Comparison of ENCODE assay signal across 22 cellular contexts in genomic region chr6:20532881-20533280, GRCh38. TPM values are rescaled to one million over a fixed set of nuclear protein-coding genes. Genes with fewer than 3 reads are reported as not detected.
A peak's percentile ranks its signal among the peaks of the same experiment; 100 is the strongest.
DNase-seq lines count a peak whose midpoint lies in the region; ATAC-seq and TF ChIP-seq lines count a peak whose summit lies in the region.
"Had no signal": no experiment of that assay in that cellular context is flagged by ENCODE, and none has a peak within 500 bp of the region (broad histone marks: within the 10 kb centered on the region; RNA-seq: fewer than 3 reads in every experiment).

No MANE protein-coding gene starts in this region.

- no peak overlapping the region for H3K14ac ChIP-seq in neuronal stem cell (ENCODE audit: low read length)

- H3K4me1 Mint-ChIP-seq in activated CD8-positive, alpha-beta memory T cell treated with anti-CD3 and anti-CD28 coated beads, Interleukin-2, amount 10 ng/mL, durations not matched to agents 7 days and 5 days = peaks cover 54% of the 10 kb centered on the region
- H3K4me1 Mint-ChIP-seq in IgD-negative memory B cell = peaks cover 15 to 33% (median 22%) of the 10 kb centered on the region in 3 donors
- peaks cover 36% of the 10 kb centered on the region for H3K4me1 Mint-ChIP-seq in brain

- no peak overlapping the region for H3K18ac ChIP-seq in neuronal stem cell (ENCODE audit: low read length)

- peak overlapping the region; percentile 33 for H2AFZ ChIP-seq in neuronal stem cell (ENCODE audit: low read length)

- H3K4me3 ChIP-seq in neuronal stem cell (ENCODE audit: low read length in 2 of 2) (no peak overlapping the region), right cardiac atrium (ENCODE audit: low read length) (no peak overlapping the region)
- H3K4me3 ChIP-seq: HAP-1, MG63 had no signal

- peaks cover 2% of the 10 kb centered on the region for H3K79me1 ChIP-seq in neuronal stem cell (ENCODE audit: low read depth, low read length)

- CTCF ChIA-PET in activated CD8-positive, alpha-beta memory T cell treated with anti-CD3 and anti-CD28 coated beads, Interleukin-2, amount 10 ng/mL, durations not matched to agents 7 days and 5 days (lab: Charles Lee) = interaction anchor here (1.3 to 1.8 kb wide), 2 partner anchors 129 to 440 kb away, joined by 3 to 7 read pairs; no protein-coding TSS in a partner anchor

- no peaks in the 10 kb centered on the region for H3K9me3 Mint-ChIP-seq in activated CD8-positive, alpha-beta memory T cell treated with anti-CD3 and anti-CD28 coated beads, Interleukin-2, amount 10 ng/mL, durations not matched to agents 7 days and 5 days (ENCODE audit: low read depth)
- H3K9me3 Mint-ChIP-seq in IgD-negative memory B cell (no peaks in the 10 kb centered on the region), brain (peaks cover 0 to 6% (median 0%) of the 10 kb centered on the region in 5 experiments)
- H3K9me3 Mint-ChIP-seq: GM23338 had no signal

- ATAC-seq in activated CD8-positive, alpha-beta memory T cell treated with anti-CD3 and anti-CD28 coated beads, Interleukin-2, amount 10 ng/mL, durations not matched to agents 7 days and 5 days = no peak
- no peak for ATAC-seq in HG02852 (IDR thresholded peaks at IDR 0.05; ENCODE audit: unreplicated experiment)
- no peak for ATAC-seq in right cardiac atrium
- ATAC-seq: GM23338 had no signal

- no peak overlapping the region for H2BK5ac ChIP-seq in neuronal stem cell (ENCODE audit: low read length)

- no CpG with 5 or more reads among the region's 1 CpG for WGBS in neuronal stem cell (ENCODE audit: extremely low coverage in 2 of 2, insufficient read length in 2 of 2, insufficient replicate concordance in 1 of 2), 2 donors
- WGBS in right cardiac atrium = 97% methylated on average over 1 of the region's 1 CpG

- peaks cover 19% of the 10 kb centered on the region for H3K36me3 Mint-ChIP-seq in activated CD8-positive, alpha-beta memory T cell treated with anti-CD3 and anti-CD28 coated beads, Interleukin-2, amount 10 ng/mL, durations not matched to agents 7 days and 5 days
- H3K36me3 Mint-ChIP-seq in IgD-negative memory B cell (no peaks in the 10 kb centered on the region), brain (peaks cover 5% of the 10 kb centered on the region)

- H3K4me2 ChIP-seq in neuronal stem cell (ENCODE audit: insufficient read depth, low read length, poor library complexity, severe bottlenecking) = no peak overlapping the region

- H2BK15ac ChIP-seq in neuronal stem cell (ENCODE audit: low read length) = no peak overlapping the region

- no peak for DNase-seq in activated CD8-positive, alpha-beta memory T cell treated with anti-CD3 and anti-CD28 coated beads, Interleukin-2, amount 10 ng/mL, durations not matched to agents 7 days and 5 days
- DNase-seq in activated CD8-positive, alpha-beta memory T cell treated with anti-CD3 and anti-CD28 coated beads, Interleukin-2, amount 50 U/mL, for 4 hours = no peak
- DNase-seq in neuronal stem cell (ENCODE audit: low spot score) (no peak), right cardiac atrium (no peak)
- DNase-seq: DMS53, EL, GF-D8, Kasumi-1, MG63, NCI-H1417 treated with DMSO at 0.1 percent for 48 hours, NCI-H187, NCI-H446, NCI-H526, OCI-M1, SJCRH30 had no signal

- no peak overlapping the region for H4K8ac ChIP-seq in neuronal stem cell (ENCODE audit: low read depth, low read length)

- H2BK120ac ChIP-seq in neuronal stem cell (ENCODE audit: low read depth, low read length) = no peak overlapping the region

- no peak overlapping the region for H4K91ac ChIP-seq in neuronal stem cell (ENCODE audit: low read depth, low read length, poor library complexity)

- H3K27me3 ChIP-seq in neuronal stem cell (ENCODE audit: control insufficient read depth in 3 of 3, insufficient read depth in 3 of 3, low read depth in 1 of 3, low read length in 3 of 3) = no peaks in the 10 kb centered on the region
- no peaks in the 10 kb centered on the region for H3K27me3 ChIP-seq in right cardiac atrium (ENCODE audit: control insufficient read depth, insufficient read depth)
- H3K27me3 ChIP-seq: MG63, SJCRH30 had no signal

- H3K4me1 ChIP-seq in neuronal stem cell (ENCODE audit: control insufficient read depth in 2 of 2, insufficient read depth in 1 of 2, low read depth in 1 of 2, low read length in 2 of 2) (peaks cover 0 to 4% of the 10 kb centered on the region in 2 donors), right cardiac atrium (ENCODE audit: control insufficient read depth, insufficient read depth, low read length) (no peaks in the 10 kb centered on the region)

- no peak overlapping the region for H2AK5ac ChIP-seq in neuronal stem cell (ENCODE audit: low read depth, low read length)

- peaks cover 3% of the 10 kb centered on the region for H3K27me3 Mint-ChIP-seq in activated CD8-positive, alpha-beta memory T cell treated with anti-CD3 and anti-CD28 coated beads, Interleukin-2, amount 10 ng/mL, durations not matched to agents 7 days and 5 days
- H3K27me3 Mint-ChIP-seq in IgD-negative memory B cell (peaks cover 2% of the 10 kb centered on the region), brain (peaks cover 11% of the 10 kb centered on the region)
- H3K27me3 Mint-ChIP-seq: B cell had no signal

- TF ChIP-seq CTCF in brain (conservative IDR thresholded peaks at IDR 0.05) = no peak

- H3K4me3 Mint-ChIP-seq in activated CD8-positive, alpha-beta memory T cell treated with anti-CD3 and anti-CD28 coated beads, Interleukin-2, amount 10 ng/mL, durations not matched to agents 7 days and 5 days = no peak overlapping the region
- peak overlapping the region in 1 of 4 donors; percentile 71 for H3K4me3 Mint-ChIP-seq in IgD-negative memory B cell
- H3K4me3 Mint-ChIP-seq in brain = peak overlapping the region in 3 of 5 experiments; percentile 9 to 33 (median 11)
- H3K4me3 Mint-ChIP-seq: CD14-positive monocyte had no signal

- intact Hi-C loops in right cardiac atrium (cut with DNase I) = loop anchor here in 2 of 4 donors (5.0 to 10.0 kb wide), 2 partner anchors 131 to 438 kb away; partner anchors contain the start of gene E2F3 (in 1 of the 2)

- H3K36me3 ChIP-seq in neuronal stem cell (replicated peaks in 1 of 2; ENCODE audit: control insufficient read depth in 2 of 2, insufficient read depth in 2 of 2, low read length in 2 of 2) = peaks cover 0 to 6% of the 10 kb centered on the region in 2 donors
- H3K36me3 ChIP-seq: MG63, SJCRH30 had no signal

- no peaks in the 10 kb centered on the region for H3K9me3 ChIP-seq in neuronal stem cell (replicated peaks in 1 of 2; ENCODE audit: control insufficient read depth in 2 of 2, insufficient read depth in 1 of 2, low read depth in 1 of 2, low read length in 2 of 2)
- H3K9me3 ChIP-seq in right cardiac atrium (ENCODE audit: control insufficient read depth, low read length) = no peaks in the 10 kb centered on the region
- H3K9me3 ChIP-seq: HAP-1, MG63, SJCRH30 had no signal

- no peak overlapping the region for H3K9ac ChIP-seq in neuronal stem cell (ENCODE audit: low read depth, low read length, poor library complexity)

- H3K23ac ChIP-seq in neuronal stem cell (ENCODE audit: low read depth, low read length, poor library complexity) = no peak overlapping the region

- peak overlapping the region; percentile 31 for H3K27ac Mint-ChIP-seq in activated CD8-positive, alpha-beta memory T cell treated with anti-CD3 and anti-CD28 coated beads, Interleukin-2, amount 10 ng/mL, durations not matched to agents 7 days and 5 days
- H3K27ac Mint-ChIP-seq in IgD-negative memory B cell (peak overlapping the region in 2 of 3 donors; percentile 62 to 64), brain (no peak overlapping the region)
- H3K27ac Mint-ChIP-seq: B cell, CD14-positive monocyte, GM23338 had no signal

- no peak overlapping the region for H2BK12ac ChIP-seq in neuronal stem cell (ENCODE audit: low read length)

- H3K27ac ChIP-seq in neuronal stem cell (replicated peaks; ENCODE audit: low read length) (no peak overlapping the region), right cardiac atrium (ENCODE audit: low read length) (no peak overlapping the region)
- H3K27ac ChIP-seq: SJCRH30 had no signal

- H3K4ac ChIP-seq in neuronal stem cell (ENCODE audit: low read length) = no peak overlapping the region

RNA-seq across cellular contexts. Expression of gene CDKAL1, which starts 1.4 kb away (rescaled TPM):
- 10 to 100 TPM; 27.9 to 30.0 TPM for total RNA-seq in activated CD8-positive, alpha-beta memory T cell treated with anti-CD3 and anti-CD28 coated beads, Interleukin-2, amount 10 ng/mL, durations not matched to agents 7 days and 5 days
- polyA plus RNA-seq in IgD-negative memory B cell = 29.2 TPM
- polyA plus RNA-seq in brain (ENCODE audit: insufficient read depth, low read depth, low replicate concordance) = 21.7 TPM
- polyA plus RNA-seq in neuronal stem cell (2013, experiment 1 of 2) = 11.4 TPM
- 11.8 TPM for polyA plus RNA-seq in neuronal stem cell (2013, experiment 2 of 2)
- total RNA-seq in right cardiac atrium = 10 to 100 TPM in 3 of 4 donors, 1 to 10 TPM in 1; 9.7 to 11.5 (median 11.0) TPM
- polyA plus RNA-seq in right cardiac atrium = 3.6 TPM

Comparison
In these comparisons a context has a peak if more than half of its experiments do, and no peak if none do; other contexts are left out.
1. H3K27ac Mint-ChIP-seq: peak in activated CD8-positive, alpha-beta memory T cell treated with anti-CD3 and anti-CD28 coated beads, Interleukin-2, amount 10 ng/mL, durations not matched to agents 7 days and 5 days (single experiment) and IgD-negative memory B cell (2 of 3); none in brain (0 of 5).